In genomic region chr2:6793371-6793770, GRCh38 we compare ENCODE assay signal across 22 cellular contexts.
DNase-seq lines count a peak whose midpoint lies in the region; ATAC-seq and TF ChIP-seq lines count a peak whose summit lies in the region.
"Had no signal": no experiment of that assay in that cellular context is flagged by ENCODE, and none has a peak within 500 bp of the region (broad histone marks: within the 10 kb centered on the region; RNA-seq: fewer than 3 reads in every experiment).

No MANE protein-coding gene starts in this region.

- peak overlapping the region; percentile 63 for H3K27ac Mint-ChIP-seq in MCF 10A (ENCODE audit: low read depth, unreplicated experiment)
- H3K27ac Mint-ChIP-seq: activated naive CD8-positive, alpha-beta T cell; H9 had no signal

- intact Hi-C loops in MCF 10A (cut with micrococcal nuclease) (no loop called here), breast epithelium (cut with DNase I; ENCODE audit: low total_unique reads) (no loop called here)

- no TSS peak for BruUV-seq in MCF 10A (replicated peaks; lab: Mats Ljungman, UMichigan)

- H3K36me3 ChIP-seq in breast epithelium, result no peaks in the 10 kb centered on the region
- H3K36me3 ChIP-seq in adipocyte (ENCODE audit: control insufficient read depth, insufficient read depth, low read length, severe bottlenecking), result no peaks in the 10 kb centered on the region
- H3K36me3 ChIP-seq: BLaER1 treated with 17β-estradiol and CSF1 and Interleukin-3, amounts not matched to agents 10 nM and 100 nM; colonic mucosa had no signal

- peak; percentile 79 for DNase-seq in MCF 10A (ENCODE audit: unreplicated experiment)
- no peak for DNase-seq in breast epithelium (ENCODE audit: low spot score in 2 of 2)
- DNase-seq in adipocyte (ENCODE audit: low read depth), result peak; percentile 57
- DNase-seq in islet precursor cell, result peak; percentile 45
- DNase-seq in erythroblast (lab: John Stamatoyannopoulos, UW), result no peak
- no peak for DNase-seq in nucleus accumbens (lab: John Stamatoyannopoulos, UW)
- DNase-seq in HK-2 (ENCODE audit: unreplicated experiment), result no peak
- DNase-seq: activated CD4-positive, CD25-positive, alpha-beta regulatory T cell treated with anti-CD3 and anti-CD28 coated beads, Interleukin-2, amount 50 U/mL, for 72 hours; activated CD8-positive, alpha-beta memory T cell treated with anti-CD3 and anti-CD28 coated beads for 24 hours; colonic mucosa; GDM1; H9; NCI-H1048; NCI-H2029 treated with DMSO at 0.1 percent for 48 hours; NCI-H524; stimulated activated CD8-positive, alpha-beta memory T cell treated with anti-CD3 and anti-CD28 coated beads, Interleukin-4, amount 100 ng/mL, for 48 hours; T-helper 9 cell had no signal

- no peak overlapping the region for H3K9ac ChIP-seq in adipocyte (ENCODE audit: low read length)
- H3K9ac ChIP-seq: BLaER1 treated with 17β-estradiol and CSF1 and Interleukin-3, amounts not matched to agents 10 nM and 100 nM had no signal

- H3K27me3 ChIP-seq in breast epithelium, result peaks cover 0 to 4% of the 10 kb centered on the region in 2 donors
- H3K27me3 ChIP-seq in adipocyte (replicated peaks; ENCODE audit: control insufficient read depth, insufficient read depth, low read length), result no peaks in the 10 kb centered on the region
- H3K27me3 ChIP-seq: BLaER1 treated with 17β-estradiol and CSF1 and Interleukin-3, amounts not matched to agents 10 nM and 100 nM; colonic mucosa; foreskin keratinocyte had no signal

- ATAC-seq in GM18498 (IDR thresholded peaks at IDR 0.05; ENCODE audit: unreplicated experiment), result no peak

- CTCF ChIA-PET in MCF 10A (lab: Yijun Ruan, JAX), result interaction anchor here (0.9 to 1.5 kb wide), 3 partner anchors 13 to 942 kb away, joined by 3 to 4 read pairs (median 3); no protein-coding TSS in a partner anchor

- H3K4me3 Mint-ChIP-seq in MCF 10A (ENCODE audit: unreplicated experiment), result no peak overlapping the region
- H3K4me3 Mint-ChIP-seq: activated naive CD8-positive, alpha-beta T cell; H9 had no signal

- TF ChIP-seq POLR2A in breast epithelium (IDR thresholded peaks at IDR 0.05), result no peak
- no peak for TF ChIP-seq POLR2A in erythroblast (IDR thresholded peaks at IDR 0.05; ENCODE audit: low read length)

- H3K4me1 Mint-ChIP-seq in MCF 10A (ENCODE audit: insufficient read depth, unreplicated experiment), result peaks cover 16% of the 10 kb centered on the region

- TF ChIP-seq CTCF in MCF 10A (IDR thresholded peaks at IDR 0.05; ENCODE audit: unreplicated experiment), result no peak
- no peak for TF ChIP-seq CTCF in breast epithelium (IDR thresholded peaks at IDR 0.05)

- H3K4me1 ChIP-seq in breast epithelium, result no peaks in the 10 kb centered on the region
- H3K4me1 ChIP-seq in adipocyte (ENCODE audit: control insufficient read depth, insufficient read depth, low read length), result no peaks in the 10 kb centered on the region
- H3K4me1 ChIP-seq: colonic mucosa had no signal

- H3K9me3 ChIP-seq in breast epithelium, result no peaks in the 10 kb centered on the region
- H3K9me3 ChIP-seq in adipocyte (ENCODE audit: control insufficient read depth, low read length), result no peaks in the 10 kb centered on the region
- H3K9me3 ChIP-seq: BLaER1 treated with 17β-estradiol and CSF1 and Interleukin-3, amounts not matched to agents 10 nM and 100 nM; colonic mucosa had no signal

- POLR2A ChIA-PET in MCF 10A (lab: Yijun Ruan, JAX), result interaction anchor here (0.6 to 1.5 kb wide), 10 partner anchors 8 to 261 kb away, joined by 3 to 5 read pairs (median 3); no protein-coding TSS in a partner anchor

- H3K27me3 Mint-ChIP-seq in MCF 10A (ENCODE audit: insufficient read depth, unreplicated experiment), result no peaks in the 10 kb centered on the region
- H3K27me3 Mint-ChIP-seq: activated naive CD8-positive, alpha-beta T cell had no signal

- H3K27ac ChIP-seq in breast epithelium, result no peak overlapping the region
- H3K27ac ChIP-seq: colonic mucosa, foreskin keratinocyte, SK-N-MC had no signal

- no peaks in the 10 kb centered on the region for H3K36me3 Mint-ChIP-seq in MCF 10A (ENCODE audit: insufficient read depth, unreplicated experiment)
- H3K36me3 Mint-ChIP-seq: activated naive CD8-positive, alpha-beta T cell had no signal

- H3K4me3 ChIP-seq in breast epithelium (no peak overlapping the region), adipocyte (ENCODE audit: low read length) (no peak overlapping the region)
- H3K4me3 ChIP-seq: BLaER1 treated with 17β-estradiol and CSF1 and Interleukin-3, amounts not matched to agents 10 nM and 100 nM; colonic mucosa; SK-N-MC had no signal

- H3K9me3 Mint-ChIP-seq in MCF 10A (ENCODE audit: unreplicated experiment), result peaks cover 8% of the 10 kb centered on the region
- H3K9me3 Mint-ChIP-seq: H9 had no signal

Comparison
In these comparisons a context has a peak if more than half of its experiments do, and no peak if none do; other contexts are left out.
1. DNase-seq: peak in MCF 10A (single experiment), adipocyte (single experiment) and islet precursor cell (single experiment); none in breast epithelium (0 of 2), erythroblast (0 of 2), nucleus accumbens (0 of 56) and HK-2 (single experiment).